Comparison of ENCODE assay signal across 1 cellular context in genomic region chr6:31829633-31830492, GRCh38.
TF ChIP-seq lines count a peak whose summit lies in the region.

No MANE protein-coding gene starts in this region.

TF ChIP-seq in K562, 482 proteins besides CTCF, POLR2A, EP300 and RAD21 (continued from another document and continues in another):
- no peak for TF ChIP-seq ETS1 (conservative IDR thresholded peaks at IDR 0.05; ENCODE audit: control insufficient read depth, low read depth, low read length)
- TF ChIP-seq CEBPB (tag; IDR thresholded peaks at IDR 0.05) = no peak
- TF ChIP-seq REST (CRISPR knock-in tag; IDR thresholded peaks at IDR 0.05; ENCODE audit: low read depth) = 0 out of 2 replicates have a peak, but pooled peaks have one; percentile 60
- peak; percentile 28; the same call in 1 of the 2 replicates for TF ChIP-seq HDAC2 (IDR thresholded peaks at IDR 0.05)
- no peak for TF ChIP-seq ETV1 (tag; conservative IDR thresholded peaks at IDR 0.05; ENCODE audit: low read depth)
- TF ChIP-seq CAMTA2 (CRISPR knock-in tag; conservative IDR thresholded peaks at IDR 0.05) = 0 out of 2 replicates have a peak, but pooled peaks have one; percentile 36
- TF ChIP-seq ZHX1 (conservative IDR thresholded peaks at IDR 0.05; ENCODE audit: low read length) = no peak
- TF ChIP-seq ZNF324 (CRISPR knock-in tag; IDR thresholded peaks at IDR 0.05) = peak; percentile 50; the same call in 1 of the 2 replicates
- no peak for TF ChIP-seq ARID2 (IDR thresholded peaks at IDR 0.05)
- TF ChIP-seq ZNF586 (CRISPR knock-in tag; conservative IDR thresholded peaks at IDR 0.05) = no peak
- TF ChIP-seq MLX (CRISPR knock-in tag; conservative IDR thresholded peaks at IDR 0.05) = peak in 1 of 2 experiments; percentile 76; a peak in 1 of 4 replicates
- TF ChIP-seq ZC3H4 (CRISPR knock-in tag; IDR thresholded peaks at IDR 0.05; ENCODE audit: borderline replicate concordance) = no peak
- no peak for TF ChIP-seq ZNF76 (CRISPR knock-in tag; IDR thresholded peaks at IDR 0.05; ENCODE audit: borderline replicate concordance)
- no peak for TF ChIP-seq MXD1 (CRISPR knock-in tag; IDR thresholded peaks at IDR 0.05; ENCODE audit: borderline replicate concordance, poor library complexity, severe bottlenecking)
- TF ChIP-seq ATF4 (CRISPR knock-in tag; IDR thresholded peaks at IDR 0.05) = peak; percentile 37; the same call in 1 of the 2 replicates
- TF ChIP-seq ZNF609 (CRISPR knock-in tag; IDR thresholded peaks at IDR 0.05; ENCODE audit: borderline replicate concordance) = 0 out of 2 replicates have a peak, but pooled peaks have one; percentile 4
- no peak for TF ChIP-seq FOXA3 (CRISPR knock-in tag; conservative IDR thresholded peaks at IDR 0.05 in 1 of 2, IDR thresholded peaks at IDR 0.05 in 1 of 2)
- TF ChIP-seq ATF7 (IDR thresholded peaks at IDR 0.05) = peak; percentile 41; the same call in 1 of the 2 replicates
- no peak for TF ChIP-seq ZNF316 (IDR thresholded peaks at IDR 0.05)
- TF ChIP-seq CBX3 (IDR thresholded peaks at IDR 0.05; ENCODE audit: borderline replicate concordance in 1 of 2, low read length in 2 of 2) = peak in 1 of 2 experiments; percentile 25; a peak in 1 of 3 replicates
- peak in 1 of 2 experiments; percentile 61; a peak in 2 of 4 replicates for TF ChIP-seq MAZ (CRISPR knock-in tag; conservative IDR thresholded peaks at IDR 0.05 in 1 of 2, IDR thresholded peaks at IDR 0.05 in 1 of 2)
- peak; percentile 3 for TF ChIP-seq CHD1 (IDR thresholded peaks at IDR 0.05; ENCODE audit: low read length)
- no peak for TF ChIP-seq TRIM28 (IDR thresholded peaks at IDR 0.05)
- TF ChIP-seq GTF2A2 (tag; IDR thresholded peaks at IDR 0.05) = no peak
- no peak for TF ChIP-seq BCL6 (CRISPR knock-in tag; IDR thresholded peaks at IDR 0.05)
- TF ChIP-seq ZNF699 (CRISPR knock-in tag; IDR thresholded peaks at IDR 0.05; ENCODE audit: insufficient replicate concordance) = no peak
- TF ChIP-seq ZNF780A (CRISPR knock-in tag; IDR thresholded peaks at IDR 0.05) = no peak
- TF ChIP-seq BRD9 (IDR thresholded peaks at IDR 0.05; ENCODE audit: low read depth, partially characterized antibody) = peak; percentile 99
- TF ChIP-seq TBP (optimal IDR thresholded peaks at IDR 0.05; ENCODE audit: low read depth, low read length) = no peak
- TF ChIP-seq USF2 (CRISPR knock-in tag; IDR thresholded peaks at IDR 0.05) = no peak
- TF ChIP-seq RAD51 (IDR thresholded peaks at IDR 0.05; ENCODE audit: borderline replicate concordance, low read depth) = no peak
- TF ChIP-seq SP2 (IDR thresholded peaks at IDR 0.05; ENCODE audit: extremely low read depth, low read depth, low read length, poor library complexity, severe bottlenecking) = no peak
- TF ChIP-seq RBM25 (IDR thresholded peaks at IDR 0.05; ENCODE audit: low read depth, low read length, severe bottlenecking) = no peak
- no peak for TF ChIP-seq AFF4 (CRISPR knock-in tag; IDR thresholded peaks at IDR 0.05)
- TF ChIP-seq ZFPM2 (CRISPR knock-in tag; IDR thresholded peaks at IDR 0.05) = no peak
- 0 out of 2 replicates have a peak, but pooled peaks have one; percentile 54 for TF ChIP-seq HMG20A (CRISPR knock-in tag; conservative IDR thresholded peaks at IDR 0.05)
- TF ChIP-seq NFXL1 (CRISPR knock-in tag; IDR thresholded peaks at IDR 0.05) = no peak
- no peak for TF ChIP-seq HMG20B (CRISPR knock-in tag; IDR thresholded peaks at IDR 0.05)
- TF ChIP-seq CEBPG (CRISPR knock-in tag; IDR thresholded peaks at IDR 0.05) = no peak
- no peak for TF ChIP-seq CEBPG (tag; conservative IDR thresholded peaks at IDR 0.05 in 1 of 2, IDR thresholded peaks at IDR 0.05 in 1 of 2)
- no peak for TF ChIP-seq MCM5 (IDR thresholded peaks at IDR 0.05; ENCODE audit: low read depth)
- TF ChIP-seq ELF4 (CRISPR knock-in tag; IDR thresholded peaks at IDR 0.05) = peak; percentile 71
- TF ChIP-seq GABPB2 (CRISPR knock-in tag; conservative IDR thresholded peaks at IDR 0.05) = no peak
- TF ChIP-seq ZNF354B (CRISPR knock-in tag; IDR thresholded peaks at IDR 0.05) = 0 out of 2 replicates have a peak, but pooled peaks have one; percentile 32
- no peak for TF ChIP-seq SAFB2 (IDR thresholded peaks at IDR 0.05; ENCODE audit: borderline replicate concordance, low read depth, low read length, severe bottlenecking)
- TF ChIP-seq MBD2 (IDR thresholded peaks at IDR 0.05; ENCODE audit: borderline replicate concordance, low read depth) = no peak
